Comparison of ENCODE assay signal across 18 cellular contexts in the genomic region with DNA sequence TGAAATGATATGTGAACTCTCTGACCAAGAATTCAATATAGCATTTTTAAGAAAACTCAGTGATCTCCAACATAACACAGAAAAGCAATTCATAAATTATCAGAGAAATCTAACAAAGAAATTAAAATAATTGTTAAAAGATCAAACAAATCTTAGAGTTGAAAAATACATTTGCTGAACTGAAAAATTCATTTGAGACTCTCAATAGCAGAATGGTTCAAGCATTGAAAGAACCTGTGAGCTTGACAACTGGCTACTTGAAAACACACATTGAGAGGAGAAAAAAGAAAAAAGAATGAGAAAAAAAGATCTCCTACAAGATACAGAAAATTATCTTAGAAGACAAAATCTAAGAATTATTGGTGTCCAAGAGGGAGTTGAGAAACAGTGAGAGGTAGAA.
DNase-seq lines count a peak whose midpoint lies in the region; ATAC-seq, FAIRE-seq and TF ChIP-seq lines count a peak whose summit lies in the region.
"Had no signal": no experiment of that assay in that cellular context is flagged by ENCODE, and none has a peak within 500 bp of the region (broad histone marks: within the 10 kb centered on the region; RNA-seq: fewer than 3 reads in every experiment).

No MANE protein-coding gene starts in this region.

- H3K9me3 ChIP-seq in A549: peaks cover 18% of the 10 kb centered on the region; the same call in 2 of the 3 replicates
- peaks cover 0 to 12% of the 10 kb centered on the region in 2 experiments; a peak in 1 of 4 replicates for H3K9me3 ChIP-seq in HCT116 (ENCODE audit: control insufficient read depth in 1 of 2, insufficient read depth in 1 of 2, low read depth in 1 of 2, low read length in 2 of 2)

- H3K9ac ChIP-seq in HCT116 (ENCODE audit: low read length): no peak overlapping the region
- H3K9ac ChIP-seq: BLaER1 treated with 17β-estradiol and CSF1 and Interleukin-3, amounts not matched to agents 10 nM and 100 nM had no signal

- H3K27ac ChIP-seq in A549: no peak overlapping the region
- H3K27ac ChIP-seq in HCT116 (ENCODE audit: low read depth, low read length): no peak overlapping the region
- H3K27ac ChIP-seq: BLaER1 treated with 17β-estradiol and CSF1 and Interleukin-3, amounts not matched to agents 10 nM and 100 nM; C4-2B had no signal

- no peaks in the 10 kb centered on the region for H3K9me2 ChIP-seq in HCT116 (ENCODE audit: insufficient read depth)

- H2AFZ ChIP-seq in HCT116 (ENCODE audit: low read depth, low read length, poor library complexity, severe bottlenecking): no peak overlapping the region

- TF ChIP-seq RAD21 in A549 (conservative IDR thresholded peaks at IDR 0.05 in 1 of 2, IDR thresholded peaks at IDR 0.05 in 1 of 2): no peak
- no peak for TF ChIP-seq RAD21 in HCT116 (IDR thresholded peaks at IDR 0.05; ENCODE audit: low read depth)

- H3K36me3 ChIP-seq in HCT116 (ENCODE audit: control insufficient read depth in 1 of 2, insufficient read depth in 2 of 2, low read length in 2 of 2): no peaks in the 10 kb centered on the region

- no peak for ATAC-seq in A549
- no peak for ATAC-seq in HCT116
- no peak for ATAC-seq in stimulated activated memory B cell treated with anti-CD40 and anti-IgM and Interleukin-4, amounts not matched to agents 10 μg/mL and 1 μg/mL and 100 μg/mL, for 72 hours
- ATAC-seq: CD8-positive, alpha-beta T cell had no signal

- peak overlapping the region; percentile 7 for H3K27ac Mint-ChIP-seq in type B pancreatic cell
- H3K27ac Mint-ChIP-seq in stimulated activated memory B cell treated with anti-CD40 and anti-IgM and Interleukin-4, amounts not matched to agents 10 μg/mL and 1 μg/mL and 100 μg/mL, for 72 hours: no peak overlapping the region
- H3K27ac Mint-ChIP-seq: B cell; CD4-positive, alpha-beta T cell; CD8-positive, alpha-beta T cell had no signal

- TF ChIP-seq POLR2A in A549 (IDR thresholded peaks at IDR 0.05; ENCODE audit: low read length) (no peak), HCT116 (IDR thresholded peaks at IDR 0.05; ENCODE audit: borderline replicate concordance, extremely low read depth, insufficient read depth, insufficient read length) (no peak)

- no peaks in the 10 kb centered on the region for H3K79me2 ChIP-seq in HCT116 (ENCODE audit: insufficient read depth, low read length)

- TF ChIP-seq EP300 in A549 (IDR thresholded peaks at IDR 0.05): no peak

- H3K4me3 ChIP-seq in A549 (no peak overlapping the region), HCT116 (replicated peaks in 1 of 2; ENCODE audit: low read depth in 1 of 2, low read length in 2 of 2) (no peak overlapping the region)
- H3K4me3 ChIP-seq: BLaER1 treated with 17β-estradiol and CSF1 and Interleukin-3, amounts not matched to agents 10 nM and 100 nM had no signal

- intact Hi-C loops in HCT116 (cut with micrococcal nuclease): loop anchor here (1.0 to 10.0 kb wide), 6 partner anchors 177 to 757 kb away; no protein-coding TSS in a partner anchor

- H3K9me3 Mint-ChIP-seq in type B pancreatic cell: peaks cover 9% of the 10 kb centered on the region
- H3K9me3 Mint-ChIP-seq in stimulated activated memory B cell treated with anti-CD40 and anti-IgM and Interleukin-4, amounts not matched to agents 10 μg/mL and 1 μg/mL and 100 μg/mL, for 72 hours: peaks cover 20% of the 10 kb centered on the region

- H3K4me3 Mint-ChIP-seq in type B pancreatic cell: no peak overlapping the region
- H3K4me3 Mint-ChIP-seq in stimulated activated memory B cell treated with anti-CD40 and anti-IgM and Interleukin-4, amounts not matched to agents 10 μg/mL and 1 μg/mL and 100 μg/mL, for 72 hours: no peak overlapping the region
- H3K4me3 Mint-ChIP-seq: B cell; CD4-positive, alpha-beta T cell; CD8-positive, alpha-beta T cell had no signal

- RAD21 ChIA-PET in HCT116 (lab: Charles Lee; ENCODE audit: low non-redundant PET in 1 of 2, low total read pairs in 2 of 2, uncharacterized antibody in 2 of 2, unreplicated experiment in 2 of 2): no interaction called here

- H3K4me2 ChIP-seq in A549 (no peak overlapping the region), HCT116 (ENCODE audit: low read length) (no peak overlapping the region)
- H3K4me2 ChIP-seq: BLaER1 treated with 17β-estradiol and CSF1 and Interleukin-3, amounts not matched to agents 10 nM and 100 nM had no signal

- CTCF ChIA-PET in A549 (lab: Yijun Ruan, JAX) (interaction anchor here (0.9 to 4.4 kb wide), 4 partner anchors 9 to 757 kb away, joined by 4 to 23 read pairs (median 6); no protein-coding TSS in a partner anchor), HCT116 (lab: Charles Lee) (no interaction called here)

- H3K27me3 ChIP-seq in HCT116 (ENCODE audit: insufficient read depth, low read length): no peaks in the 10 kb centered on the region
- H3K27me3 ChIP-seq: BLaER1 treated with 17β-estradiol and CSF1 and Interleukin-3, amounts not matched to agents 10 nM and 100 nM had no signal

- POLR2A ChIA-PET in A549 (lab: Yijun Ruan, JAX): no interaction called here
- POLR2A ChIA-PET in HCT116 (lab: Charles Lee): no interaction called here

- peaks cover 8% of the 10 kb centered on the region for H3K36me3 Mint-ChIP-seq in type B pancreatic cell
- H3K36me3 Mint-ChIP-seq in stimulated activated memory B cell treated with anti-CD40 and anti-IgM and Interleukin-4, amounts not matched to agents 10 μg/mL and 1 μg/mL and 100 μg/mL, for 72 hours: peaks cover 8% of the 10 kb centered on the region

- H3K27me3 Mint-ChIP-seq in type B pancreatic cell: peaks cover 3% of the 10 kb centered on the region
- no peaks in the 10 kb centered on the region for H3K27me3 Mint-ChIP-seq in stimulated activated memory B cell treated with anti-CD40 and anti-IgM and Interleukin-4, amounts not matched to agents 10 μg/mL and 1 μg/mL and 100 μg/mL, for 72 hours
- H3K27me3 Mint-ChIP-seq: CD4-positive, alpha-beta T cell had no signal

- H4K20me1 ChIP-seq in HCT116 (ENCODE audit: insufficient read depth): no peaks in the 10 kb centered on the region
- H4K20me1 ChIP-seq: BLaER1 treated with 17β-estradiol and CSF1 and Interleukin-3, amounts not matched to agents 10 nM and 100 nM had no signal

- BruUV-seq in HCT116 (replicated peaks; lab: Mats Ljungman, UMichigan): no TSS peak

- no peaks in the 10 kb centered on the region for H3K4me1 Mint-ChIP-seq in type B pancreatic cell (ENCODE audit: unreplicated experiment)
- H3K4me1 Mint-ChIP-seq in stimulated activated memory B cell treated with anti-CD40 and anti-IgM and Interleukin-4, amounts not matched to agents 10 μg/mL and 1 μg/mL and 100 μg/mL, for 72 hours: no peaks in the 10 kb centered on the region
- H3K4me1 Mint-ChIP-seq: B cell had no signal

- peak; percentile 23 for FAIRE-seq in A549 (lab: Jason Lieb, UNC)
- FAIRE-seq: A204.1, D721Med, GM12891, GM19239 had no signal

- DNase-seq in A549 (ENCODE audit: low read depth in 1 of 2, low spot score in 1 of 2): no peak
- no peak for DNase-seq in HCT116 (ENCODE audit: low read depth, low spot score)
- DNase-seq in type B pancreatic cell (ENCODE audit: extremely low spot score, unreplicated experiment): no peak
- DNase-seq in GOT3 (lab: John Stamatoyannopoulos, UW): no peak
- DNase-seq: 8988T; CD4-positive, alpha-beta T cell; CD8-positive, alpha-beta T cell; DMS79 treated with DMSO at 0.1 percent for 48 hours; GF-D8 had no signal

- TF ChIP-seq CTCF in A549 (IDR thresholded peaks at IDR 0.05): no peak
- no peak for TF ChIP-seq CTCF in HCT116 (IDR thresholded peaks at IDR 0.05 in 2 of 3, conservative IDR thresholded peaks at IDR 0.05 in 1 of 3; ENCODE audit: borderline replicate concordance in 1 of 3, insufficient read depth in 1 of 3, low read depth in 2 of 3, low read length in 2 of 3)
- TF ChIP-seq CTCF in type B pancreatic cell (conservative IDR thresholded peaks at IDR 0.05): no peak

- H3K4me1 ChIP-seq in A549 (no peaks in the 10 kb centered on the region), HCT116 (ENCODE audit: control insufficient read depth in 1 of 2, insufficient read depth in 2 of 2, low read length in 2 of 2) (no peaks in the 10 kb centered on the region)
- H3K4me1 ChIP-seq: BLaER1 treated with 17β-estradiol and CSF1 and Interleukin-3, amounts not matched to agents 10 nM and 100 nM; Caco-2 had no signal

TF ChIP-seq in A549, 52 proteins besides CTCF, POLR2A, EP300 and RAD21 (continues in another document):
- TF ChIP-seq SREBF2 (IDR thresholded peaks at IDR 0.05) (no peak), TFCP2L1 (CRISPR knock-in tag; IDR thresholded peaks at IDR 0.05) (no peak), HDAC2 (IDR thresholded peaks at IDR 0.05) (no peak), PBX3 (IDR thresholded peaks at IDR 0.05) (no peak), NPAS2 (CRISPR knock-in tag; IDR thresholded peaks at IDR 0.05; ENCODE audit: borderline replicate concordance) (no peak), JUN (IDR thresholded peaks at IDR 0.05) (no peak), KDM1A (IDR thresholded peaks at IDR 0.05; ENCODE audit: low read depth) (no peak), FOSL2 (IDR thresholded peaks at IDR 0.05) (no peak), FOSL2 (CRISPR knock-in tag; IDR thresholded peaks at IDR 0.05) (no peak)

TF ChIP-seq in HCT116, 20 proteins besides CTCF, POLR2A, EP300 and RAD21:
- TF ChIP-seq CBX3 (IDR thresholded peaks at IDR 0.05; ENCODE audit: low read depth) (no peak), FOSL1 (IDR thresholded peaks at IDR 0.05; ENCODE audit: low read depth) (no peak), YY1 (IDR thresholded peaks at IDR 0.05; ENCODE audit: extremely low read depth, insufficient replicate concordance, low read depth, low read length) (no peak), EZH2phosphoT487 (IDR thresholded peaks at IDR 0.05; ENCODE audit: borderline replicate concordance) (no peak), SIN3A (IDR thresholded peaks at IDR 0.05; ENCODE audit: low read depth) (no peak), EZH2 (IDR thresholded peaks at IDR 0.05) (no peak), SRF (IDR thresholded peaks at IDR 0.05; ENCODE audit: low read depth) (peak; percentile 11; the same call in 1 of the 2 replicates), EGR1 (IDR thresholded peaks at IDR 0.05; ENCODE audit: low read depth) (no peak), TCF7L2 (IDR thresholded peaks at IDR 0.05; ENCODE audit: borderline replicate concordance, extremely low read depth, insufficient read depth, insufficient read length) (no peak)
- TF ChIP-seq, protein P1, sequence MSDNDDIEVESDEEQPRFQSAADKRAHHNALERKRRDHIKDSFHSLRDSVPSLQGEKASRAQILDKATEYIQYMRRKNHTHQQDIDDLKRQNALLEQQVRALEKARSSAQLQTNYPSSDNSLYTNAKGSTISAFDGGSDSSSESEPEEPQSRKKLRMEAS (IDR thresholded peaks at IDR 0.05): 0 out of 2 replicates have a peak, but pooled peaks have one; percentile 18
- TF ChIP-seq, protein P2, sequence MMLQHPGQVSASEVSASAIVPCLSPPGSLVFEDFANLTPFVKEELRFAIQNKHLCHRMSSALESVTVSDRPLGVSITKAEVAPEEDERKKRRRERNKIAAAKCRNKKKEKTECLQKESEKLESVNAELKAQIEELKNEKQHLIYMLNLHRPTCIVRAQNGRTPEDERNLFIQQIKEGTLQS (IDR thresholded peaks at IDR 0.05): no peak
